24 cellular contexts compared by ENCODE assay signal in genomic region chr12:3092770-3093169, GRCh38. TPM values are rescaled to one million over a fixed set of nuclear protein-coding genes. Genes with fewer than 3 reads are reported as not detected.
DNase-seq lines count a peak whose midpoint lies in the region; ATAC-seq and TF ChIP-seq lines count a peak whose summit lies in the region.
"Had no signal": no experiment of that assay in that cellular context is flagged by ENCODE, and none has a peak within 500 bp of the region (broad histone marks: within the 10 kb centered on the region; RNA-seq: fewer than 3 reads in every experiment).

No MANE protein-coding gene starts in this region.

- TF ChIP-seq CTCF in breast epithelium (IDR thresholded peaks at IDR 0.05) = no peak
- TF ChIP-seq CTCF in MCF 10A (IDR thresholded peaks at IDR 0.05; ENCODE audit: unreplicated experiment) = no peak
- TF ChIP-seq CTCF in lung (IDR thresholded peaks at IDR 0.05; ENCODE audit: control extremely low read depth, extremely low read depth) = no peak
- TF ChIP-seq CTCF in GM10248 (IDR thresholded peaks at IDR 0.05; ENCODE audit: control extremely low read depth, extremely low read depth, low read depth, missing control alignments) = no peak
- TF ChIP-seq CTCF in GM10266 (IDR thresholded peaks at IDR 0.05; ENCODE audit: control insufficient read depth, insufficient read depth, low read depth, missing control alignments) = no peak
- no peak for TF ChIP-seq CTCF in body of pancreas (IDR thresholded peaks at IDR 0.05)

- H3K27me3 ChIP-seq in breast epithelium (no peaks in the 10 kb centered on the region), BLaER1 (no peaks in the 10 kb centered on the region), lung (ENCODE audit: control insufficient read depth, insufficient read depth) (no peaks in the 10 kb centered on the region), body of pancreas (no peaks in the 10 kb centered on the region)
- H3K27me3 ChIP-seq: BLaER1 treated with 17β-estradiol and CSF1 and Interleukin-3, amounts not matched to agents 10 nM and 100 nM had no signal

- H3K36me3 Mint-ChIP-seq in MCF 10A (ENCODE audit: insufficient read depth, unreplicated experiment) = no peaks in the 10 kb centered on the region
- H3K36me3 Mint-ChIP-seq: CD4-positive, alpha-beta memory T cell had no signal

- H3K4me1 ChIP-seq in breast epithelium = peaks cover 10 to 13% of the 10 kb centered on the region in 2 donors
- peaks cover 54% of the 10 kb centered on the region for H3K4me1 ChIP-seq in BLaER1
- H3K4me1 ChIP-seq in lung (ENCODE audit: control insufficient read depth in 2 of 2, insufficient read depth in 2 of 2, low read length in 2 of 2) = peaks cover 11 to 19% of the 10 kb centered on the region in 2 donors
- H3K4me1 ChIP-seq in body of pancreas = peaks cover 6% of the 10 kb centered on the region

- no peaks in the 10 kb centered on the region for H3K9me3 Mint-ChIP-seq in MCF 10A (ENCODE audit: unreplicated experiment)

- H3K36me3 ChIP-seq in breast epithelium (no peaks in the 10 kb centered on the region), BLaER1 (0 out of 2 replicates have a peak, but pooled peaks cover 4% of the 10 kb centered on the region), lung (ENCODE audit: control insufficient read depth in 2 of 2, insufficient read depth in 2 of 2, low read length in 2 of 2) (peaks cover 0 to 9% of the 10 kb centered on the region in 2 donors), body of pancreas (replicated peaks in 1 of 2; ENCODE audit: insufficient read depth in 1 of 2, low read depth in 2 of 2) (no peaks in the 10 kb centered on the region)

- 81 to 86% methylated on average over 10 of the region's 10 CpGs for WGBS in lung, 2 donors
- WGBS in body of pancreas, 2 donors = 91 to 92% methylated on average over 10 of the region's 10 CpGs

- peaks cover 8% of the 10 kb centered on the region for H3K4me1 Mint-ChIP-seq in MCF 10A (ENCODE audit: insufficient read depth, unreplicated experiment)

- CTCF ChIA-PET in MCF 10A (lab: Yijun Ruan, JAX) (interaction anchor here (0.6 to 2.1 kb wide), 3 partner anchors 10 to 167 kb away, joined by 3 to 13 read pairs (median 3); no protein-coding TSS in a partner anchor), GM10248 (lab: Yijun Ruan, JAX) (interaction anchor here (1.4 kb wide), 1 partner anchor 42 kb away, joined by 3 read pairs; no protein-coding TSS in a partner anchor)

- no peaks in the 10 kb centered on the region for H4K20me1 ChIP-seq in BLaER1
- H4K20me1 ChIP-seq: BLaER1 treated with 17β-estradiol and CSF1 and Interleukin-3, amounts not matched to agents 10 nM and 100 nM had no signal

- H3K9ac ChIP-seq in BLaER1 = no peak overlapping the region
- H3K9ac ChIP-seq: BLaER1 treated with 17β-estradiol and CSF1 and Interleukin-3, amounts not matched to agents 10 nM and 100 nM; GM23248; KMS-11 had no signal

- intact Hi-C loops in breast epithelium (cut with DNase I; ENCODE audit: low total_unique reads) = no loop called here
- intact Hi-C loops in MCF 10A (cut with micrococcal nuclease) = no loop called here
- intact Hi-C loops in posterior vena cava (cut with DNase I) = no loop called here
- intact Hi-C loops in body of pancreas (cut with DNase I) = no loop called here

- H3K9me3 ChIP-seq in breast epithelium (no peaks in the 10 kb centered on the region), BLaER1 (peaks cover 10% of the 10 kb centered on the region), lung (ENCODE audit: control insufficient read depth in 2 of 2, insufficient read depth in 1 of 2, low read length in 1 of 2) (no peaks in the 10 kb centered on the region), body of pancreas (no peaks in the 10 kb centered on the region)

- no TSS peak for BruUV-seq in MCF 10A (replicated peaks; lab: Mats Ljungman, UMichigan)

- H3K27me3 Mint-ChIP-seq in MCF 10A (ENCODE audit: insufficient read depth, unreplicated experiment) = no peaks in the 10 kb centered on the region
- H3K27me3 Mint-ChIP-seq: CD4-positive, alpha-beta memory T cell had no signal

- H3K4me2 ChIP-seq in BLaER1 = no peak overlapping the region
- H3K4me2 ChIP-seq: KMS-11 had no signal

- ATAC-seq in lung (ENCODE audit: insufficient read depth, low FRiP score) (no peak), body of pancreas (no peak)

- no peak for TF ChIP-seq POLR2A in breast epithelium (IDR thresholded peaks at IDR 0.05)
- no peak for TF ChIP-seq POLR2A in body of pancreas (IDR thresholded peaks at IDR 0.05)

- no peak overlapping the region for H3K4me3 ChIP-seq in breast epithelium
- no peak overlapping the region for H3K4me3 ChIP-seq in BLaER1
- no peak overlapping the region for H3K4me3 ChIP-seq in lung
- no peak overlapping the region for H3K4me3 ChIP-seq in body of pancreas
- H3K4me3 ChIP-seq: BLaER1 treated with 17β-estradiol and CSF1 and Interleukin-3, amounts not matched to agents 10 nM and 100 nM; GM23248 had no signal

- POLR2A ChIA-PET in MCF 10A (lab: Yijun Ruan, JAX) (no interaction called here), GM10248 (lab: Yijun Ruan, JAX) (no interaction called here)

- H3K4me3 Mint-ChIP-seq in MCF 10A (ENCODE audit: unreplicated experiment) = no peak overlapping the region
- H3K4me3 Mint-ChIP-seq: CD4-positive, alpha-beta memory T cell had no signal

- H3K27ac ChIP-seq in breast epithelium = peak overlapping the region; percentile 31 to 76
- H3K27ac ChIP-seq in BLaER1 = 0 out of 2 replicates have a peak overlapping the region, but pooled peaks have one; percentile 3
- peak overlapping the region; percentile 3 to 37 for H3K27ac ChIP-seq in lung (ENCODE audit: low read depth in 1 of 2, low read length in 1 of 2)
- no peak overlapping the region for H3K27ac ChIP-seq in body of pancreas
- H3K27ac ChIP-seq: 22Rv1; BLaER1 treated with 17β-estradiol and CSF1 and Interleukin-3, amounts not matched to agents 10 nM and 100 nM; GM23248; KMS-11 had no signal

- no peak for DNase-seq in breast epithelium (ENCODE audit: low spot score in 2 of 2)
- DNase-seq in MCF 10A (ENCODE audit: unreplicated experiment) = no peak
- DNase-seq in lung (ENCODE audit: low spot score) = no peak
- peak; percentile 68 for DNase-seq in posterior vena cava (ENCODE audit: low spot score)
- DNase-seq in GM10248 (ENCODE audit: extremely low spot score) = no peak
- DNase-seq in GM10266 (ENCODE audit: extremely low spot score) = no peak
- DNase-seq in body of pancreas = no peak
- DNase-seq: ACHN; Caco-2; CD4-positive, alpha-beta memory T cell; DMS 273 treated with DMSO at 0.1 percent for 48 hours; DMS79 treated with DMSO at 0.1 percent for 48 hours; GM23248; HCEC 1CT; IMR-90; MV-4-11; NCI-H1105 treated with DMSO at 0.1 percent for 48 hours; NCI-H2081; NCI-H2171; NCI-H526 had no signal

- H3K27ac Mint-ChIP-seq in MCF 10A (ENCODE audit: low read depth, unreplicated experiment) = no peak overlapping the region
- H3K27ac Mint-ChIP-seq: CD4-positive, alpha-beta memory T cell had no signal

RNA-seq across cellular contexts. Expression of gene TSPAN9, which starts 15.6 kb away (rescaled TPM):
- total RNA-seq in breast epithelium = 10 to 100 TPM; 16.8 to 44.9 (median 36.9) TPM
- 12.6 and 13.4 TPM in 2 replicates for total RNA-seq in MCF 10A (2022)
- total RNA-seq in lung = 10 to 100 TPM; 40.1 to 72.3 TPM
- polyA plus RNA-seq in lung = 10 to 100 TPM; 23.0 to 27.7 TPM
- 10 to 100 TPM; 34.2 to 38.5 TPM for total RNA-seq in posterior vena cava
- total RNA-seq in body of pancreas = 10 to 100 TPM; 14.0 to 18.5 TPM
- polyA plus RNA-seq: CD4-positive, alpha-beta memory T cell had no signal

Comparison
In these comparisons a context has a peak if more than half of its experiments do, and no peak if none do; other contexts are left out.
1. H3K27ac ChIP-seq: peak in breast epithelium (2 of 2), BLaER1 (single experiment) and lung (2 of 2); none in body of pancreas (0 of 4).